In the genomic region with DNA sequence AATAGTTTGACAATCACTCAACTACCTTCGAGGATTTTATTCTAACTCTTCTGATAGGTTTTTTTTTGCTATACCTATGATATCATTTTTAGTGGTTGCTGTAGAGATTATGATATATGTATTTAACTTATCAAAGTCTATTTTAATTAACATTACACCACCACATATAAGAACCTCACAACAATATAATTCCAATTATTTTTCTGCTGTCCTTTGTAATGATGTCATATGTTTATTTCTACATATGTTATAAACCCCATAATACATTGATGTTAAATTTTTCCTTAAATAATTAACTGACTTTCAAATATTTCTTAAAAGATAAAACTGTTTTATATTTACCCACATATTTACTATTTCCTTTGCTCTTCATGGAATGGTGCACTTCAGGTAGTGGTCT, we compare ENCODE assay signal across 32 cellular contexts.
"Had no signal": no experiment of that assay in that cellular context is flagged by ENCODE, and none has a peak within 500 bp of the region (broad histone marks: within the 10 kb centered on the region; RNA-seq: fewer than 3 reads in every experiment).

No MANE protein-coding gene starts in this region.

- DNase-seq: Karpas-422, Kasumi-1, MG63, MM.1S, MV-4-11, NCI-H1048, NCI-H1092, NCI-H1092 treated with DMSO at 0.1 percent for 48 hours, NCI-H1105, NCI-H1105 treated with DMSO at 0.1 percent for 48 hours, NCI-H1417 treated with DMSO at 0.1 percent for 48 hours, NCI-H1436, NCI-H1436 treated with DMSO at 0.1 percent for 48 hours, NCI-H1694, NCI-H1694 treated with DMSO at 0.1 percent for 48 hours, NCI-H187, NCI-H187 treated with DMSO at 0.1 percent for 48 hours, NCI-H1930, NCI-H2029, NCI-H2029 treated with DMSO at 0.1 percent for 48 hours, NCI-H2081, NCI-H2081 treated with DMSO at 0.1 percent for 48 hours, NCI-H2107, NCI-H2171, NCI-H2171 treated with DMSO at 0.1 percent for 48 hours, NCI-H2227 treated with DMSO at 0.1 percent for 48 hours, NCI-H226, NCI-H345, NCI-H446, NCI-H446 treated with DMSO at 0.1 percent for 48 hours, NCI-H510A, NCI-H510A treated with DMSO at 0.1 percent for 48 hours had no signal

- H3K27me3 ChIP-seq: MG63 had no signal

- H3K4me3 ChIP-seq: MG63 had no signal

- H3K36me3 ChIP-seq: MG63 had no signal
